Comparison of ENCODE assay signal across 1 cellular context in the genomic region with DNA sequence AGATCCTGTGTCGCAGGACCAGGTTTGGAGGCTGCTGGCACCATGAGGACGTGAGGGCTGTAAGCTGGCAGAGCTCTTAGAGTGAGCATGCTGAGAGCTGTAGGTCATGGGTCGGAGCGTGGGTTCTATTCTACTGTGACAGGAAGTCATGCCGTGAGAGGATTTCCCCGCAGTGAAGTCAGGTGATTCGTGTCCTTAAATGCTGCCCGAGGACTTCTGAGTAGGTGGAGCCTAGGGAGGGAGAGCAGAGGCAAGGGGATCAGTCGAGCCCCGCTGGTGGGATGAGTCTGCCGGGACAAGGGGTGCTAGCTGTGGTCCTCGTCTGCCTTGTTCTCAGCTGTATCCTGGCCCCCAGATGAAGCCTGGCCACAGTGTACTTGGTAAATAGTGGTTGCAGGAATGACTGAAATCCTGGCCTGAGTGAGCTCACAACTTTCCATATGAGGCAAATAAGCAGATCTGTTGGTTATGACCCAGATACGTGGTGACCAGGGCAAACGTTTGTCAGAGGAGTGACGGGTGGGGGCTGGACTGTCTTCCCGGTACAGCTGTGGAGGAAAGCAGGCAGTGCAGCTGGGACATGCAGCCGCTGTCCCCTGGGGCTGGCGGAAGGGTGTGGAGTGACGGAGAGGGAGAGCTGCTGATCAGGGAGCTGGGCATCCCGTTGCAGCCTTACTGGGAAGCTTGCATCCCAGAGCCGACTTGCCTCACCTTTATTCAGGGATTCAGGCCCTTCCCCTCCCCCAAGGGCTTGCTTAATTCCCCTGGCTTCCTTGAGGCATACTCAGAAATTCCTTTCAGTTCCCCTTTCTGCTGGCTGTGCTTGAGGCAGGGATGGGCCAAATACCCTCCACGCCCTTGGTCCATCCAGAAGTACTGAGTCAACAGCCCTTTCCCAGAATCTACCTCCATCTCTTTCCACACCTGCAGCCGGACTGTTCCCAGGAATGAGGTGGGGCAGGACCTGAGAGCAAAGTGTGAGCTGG.
A peak's percentile ranks its signal among the peaks of the same experiment; 100 is the strongest.
TF ChIP-seq lines count a peak whose summit lies in the region.

No MANE protein-coding gene starts in this region.

TF ChIP-seq in GM12878, 131 proteins besides CTCF, POLR2A, EP300 and RAD21 (continued from another document and continues in another):
- no peak; the same call in none of the 2 replicates for TF ChIP-seq GATAD2B (conservative IDR thresholded peaks at IDR 0.05; ENCODE audit: low read depth)
- TF ChIP-seq EED (IDR thresholded peaks at IDR 0.05; ENCODE audit: low read depth) = peak; percentile 89
- no peak for TF ChIP-seq FOXM1 (IDR thresholded peaks at IDR 0.05; ENCODE audit: low read depth, low read length)
- TF ChIP-seq IRF4 (IDR thresholded peaks at IDR 0.05; ENCODE audit: low read depth, low read length) = peak; percentile 36; the same call in 1 of the 2 replicates
- TF ChIP-seq HDAC2 (IDR thresholded peaks at IDR 0.05) = no peak
- TF ChIP-seq, protein P1, sequence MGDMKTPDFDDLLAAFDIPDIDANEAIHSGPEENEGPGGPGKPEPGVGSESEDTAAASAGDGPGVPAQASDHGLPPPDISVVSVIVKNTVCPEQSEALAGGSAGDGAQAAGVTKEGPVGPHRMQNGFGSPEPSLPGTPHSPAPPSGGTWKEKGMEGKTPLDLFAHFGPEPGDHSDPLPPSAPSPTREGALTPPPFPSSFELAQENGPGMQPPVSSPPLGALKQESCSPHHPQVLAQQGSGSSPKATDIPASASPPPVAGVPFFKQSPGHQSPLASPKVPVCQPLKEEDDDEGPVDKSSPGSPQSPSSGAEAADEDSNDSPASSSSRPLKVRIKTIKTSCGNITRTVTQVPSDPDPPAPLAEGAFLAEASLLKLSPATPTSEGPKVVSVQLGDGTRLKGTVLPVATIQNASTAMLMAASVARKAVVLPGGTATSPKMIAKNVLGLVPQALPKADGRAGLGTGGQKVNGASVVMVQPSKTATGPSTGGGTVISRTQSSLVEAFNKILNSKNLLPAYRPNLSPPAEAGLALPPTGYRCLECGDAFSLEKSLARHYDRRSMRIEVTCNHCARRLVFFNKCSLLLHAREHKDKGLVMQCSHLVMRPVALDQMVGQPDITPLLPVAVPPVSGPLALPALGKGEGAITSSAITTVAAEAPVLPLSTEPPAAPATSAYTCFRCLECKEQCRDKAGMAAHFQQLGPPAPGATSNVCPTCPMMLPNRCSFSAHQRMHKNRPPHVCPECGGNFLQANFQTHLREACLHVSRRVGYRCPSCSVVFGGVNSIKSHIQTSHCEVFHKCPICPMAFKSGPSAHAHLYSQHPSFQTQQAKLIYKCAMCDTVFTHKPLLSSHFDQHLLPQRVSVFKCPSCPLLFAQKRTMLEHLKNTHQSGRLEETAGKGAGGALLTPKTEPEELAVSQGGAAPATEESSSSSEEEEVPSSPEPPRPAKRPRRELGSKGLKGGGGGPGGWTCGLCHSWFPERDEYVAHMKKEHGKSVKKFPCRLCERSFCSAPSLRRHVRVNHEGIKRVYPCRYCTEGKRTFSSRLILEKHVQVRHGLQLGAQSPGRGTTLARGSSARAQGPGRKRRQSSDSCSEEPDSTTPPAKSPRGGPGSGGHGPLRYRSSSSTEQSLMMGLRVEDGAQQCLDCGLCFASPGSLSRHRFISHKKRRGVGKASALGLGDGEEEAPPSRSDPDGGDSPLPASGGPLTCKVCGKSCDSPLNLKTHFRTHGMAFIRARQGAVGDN (IDR thresholded peaks at IDR 0.05) = peak; percentile 94
- TF ChIP-seq TCF12 (IDR thresholded peaks at IDR 0.05; ENCODE audit: low read depth, low read length) = peak; percentile 40; the same call in 1 of the 2 replicates
- TF ChIP-seq SMARCA5 (IDR thresholded peaks at IDR 0.05) = no peak
- TF ChIP-seq BRCA1 (IDR thresholded peaks at IDR 0.05; ENCODE audit: low read depth, low read length) = no peak
- no peak for TF ChIP-seq TARDBP (IDR thresholded peaks at IDR 0.05; ENCODE audit: borderline replicate concordance)
- no peak for TF ChIP-seq MTA3 (IDR thresholded peaks at IDR 0.05; ENCODE audit: borderline replicate concordance, low read length)
- TF ChIP-seq CHD1 (IDR thresholded peaks at IDR 0.05; ENCODE audit: low read depth, low read length) = no peak
- TF ChIP-seq, protein P2, sequence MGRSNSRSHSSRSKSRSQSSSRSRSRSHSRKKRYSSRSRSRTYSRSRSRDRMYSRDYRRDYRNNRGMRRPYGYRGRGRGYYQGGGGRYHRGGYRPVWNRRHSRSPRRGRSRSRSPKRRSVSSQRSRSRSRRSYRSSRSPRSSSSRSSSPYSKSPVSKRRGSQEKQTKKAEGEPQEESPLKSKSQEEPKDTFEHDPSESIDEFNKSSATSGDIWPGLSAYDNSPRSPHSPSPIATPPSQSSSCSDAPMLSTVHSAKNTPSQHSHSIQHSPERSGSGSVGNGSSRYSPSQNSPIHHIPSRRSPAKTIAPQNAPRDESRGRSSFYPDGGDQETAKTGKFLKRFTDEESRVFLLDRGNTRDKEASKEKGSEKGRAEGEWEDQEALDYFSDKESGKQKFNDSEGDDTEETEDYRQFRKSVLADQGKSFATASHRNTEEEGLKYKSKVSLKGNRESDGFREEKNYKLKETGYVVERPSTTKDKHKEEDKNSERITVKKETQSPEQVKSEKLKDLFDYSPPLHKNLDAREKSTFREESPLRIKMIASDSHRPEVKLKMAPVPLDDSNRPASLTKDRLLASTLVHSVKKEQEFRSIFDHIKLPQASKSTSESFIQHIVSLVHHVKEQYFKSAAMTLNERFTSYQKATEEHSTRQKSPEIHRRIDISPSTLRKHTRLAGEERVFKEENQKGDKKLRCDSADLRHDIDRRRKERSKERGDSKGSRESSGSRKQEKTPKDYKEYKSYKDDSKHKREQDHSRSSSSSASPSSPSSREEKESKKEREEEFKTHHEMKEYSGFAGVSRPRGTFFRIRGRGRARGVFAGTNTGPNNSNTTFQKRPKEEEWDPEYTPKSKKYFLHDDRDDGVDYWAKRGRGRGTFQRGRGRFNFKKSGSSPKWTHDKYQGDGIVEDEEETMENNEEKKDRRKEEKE (IDR thresholded peaks at IDR 0.05) = no peak
- TF ChIP-seq IKZF2 (IDR thresholded peaks at IDR 0.05) = peak; percentile 84 to 91; a peak in 3 of 4 replicates
- TF ChIP-seq, protein P3, sequence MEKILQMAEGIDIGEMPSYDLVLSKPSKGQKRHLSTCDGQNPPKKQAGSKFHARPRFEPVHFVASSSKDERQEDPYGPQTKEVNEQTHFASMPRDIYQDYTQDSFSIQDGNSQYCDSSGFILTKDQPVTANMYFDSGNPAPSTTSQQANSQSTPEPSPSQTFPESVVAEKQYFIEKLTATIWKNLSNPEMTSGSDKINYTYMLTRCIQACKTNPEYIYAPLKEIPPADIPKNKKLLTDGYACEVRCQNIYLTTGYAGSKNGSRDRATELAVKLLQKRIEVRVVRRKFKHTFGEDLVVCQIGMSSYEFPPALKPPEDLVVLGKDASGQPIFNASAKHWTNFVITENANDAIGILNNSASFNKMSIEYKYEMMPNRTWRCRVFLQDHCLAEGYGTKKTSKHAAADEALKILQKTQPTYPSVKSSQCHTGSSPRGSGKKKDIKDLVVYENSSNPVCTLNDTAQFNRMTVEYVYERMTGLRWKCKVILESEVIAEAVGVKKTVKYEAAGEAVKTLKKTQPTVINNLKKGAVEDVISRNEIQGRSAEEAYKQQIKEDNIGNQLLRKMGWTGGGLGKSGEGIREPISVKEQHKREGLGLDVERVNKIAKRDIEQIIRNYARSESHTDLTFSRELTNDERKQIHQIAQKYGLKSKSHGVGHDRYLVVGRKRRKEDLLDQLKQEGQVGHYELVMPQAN (conservative IDR thresholded peaks at IDR 0.05) = no peak
- TF ChIP-seq HDGF (IDR thresholded peaks at IDR 0.05) = peak; percentile 68; the same call in 1 of the 2 replicates
- TF ChIP-seq, protein P4, sequence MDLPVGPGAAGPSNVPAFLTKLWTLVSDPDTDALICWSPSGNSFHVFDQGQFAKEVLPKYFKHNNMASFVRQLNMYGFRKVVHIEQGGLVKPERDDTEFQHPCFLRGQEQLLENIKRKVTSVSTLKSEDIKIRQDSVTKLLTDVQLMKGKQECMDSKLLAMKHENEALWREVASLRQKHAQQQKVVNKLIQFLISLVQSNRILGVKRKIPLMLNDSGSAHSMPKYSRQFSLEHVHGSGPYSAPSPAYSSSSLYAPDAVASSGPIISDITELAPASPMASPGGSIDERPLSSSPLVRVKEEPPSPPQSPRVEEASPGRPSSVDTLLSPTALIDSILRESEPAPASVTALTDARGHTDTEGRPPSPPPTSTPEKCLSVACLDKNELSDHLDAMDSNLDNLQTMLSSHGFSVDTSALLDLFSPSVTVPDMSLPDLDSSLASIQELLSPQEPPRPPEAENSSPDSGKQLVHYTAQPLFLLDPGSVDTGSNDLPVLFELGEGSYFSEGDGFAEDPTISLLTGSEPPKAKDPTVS (IDR thresholded peaks at IDR 0.05; ENCODE audit: low read depth, low read length) = no peak
- TF ChIP-seq IKZF1 (conservative IDR thresholded peaks at IDR 0.05) = peak; percentile 95
- 0 out of 2 replicates have a peak, but pooled peaks have one; percentile 58 for TF ChIP-seq ASH2L (IDR thresholded peaks at IDR 0.05; ENCODE audit: borderline replicate concordance, low read depth)
- no peak for TF ChIP-seq HDAC6 (IDR thresholded peaks at IDR 0.05; ENCODE audit: unreplicated experiment)
- no peak for TF ChIP-seq STAT3 (IDR thresholded peaks at IDR 0.05; ENCODE audit: low read depth, low read length)
- TF ChIP-seq ZNF384 (IDR thresholded peaks at IDR 0.05; ENCODE audit: borderline replicate concordance, low read depth, low read length) = no peak
- peak; percentile 47; the same call in 1 of the 2 replicates for TF ChIP-seq NR2C1 (IDR thresholded peaks at IDR 0.05)
- TF ChIP-seq RCOR1 (conservative IDR thresholded peaks at IDR 0.05; ENCODE audit: low read depth, low read length) = 0 out of 2 replicates have a peak, but pooled peaks have one; percentile 41
- TF ChIP-seq SUZ12 (IDR thresholded peaks at IDR 0.05; ENCODE audit: unreplicated experiment) = no peak
- no peak for TF ChIP-seq NFXL1 (IDR thresholded peaks at IDR 0.05; ENCODE audit: borderline replicate concordance)
- no peak for TF ChIP-seq SMAD5 (IDR thresholded peaks at IDR 0.05; ENCODE audit: low read depth)
- TF ChIP-seq, protein P5, sequence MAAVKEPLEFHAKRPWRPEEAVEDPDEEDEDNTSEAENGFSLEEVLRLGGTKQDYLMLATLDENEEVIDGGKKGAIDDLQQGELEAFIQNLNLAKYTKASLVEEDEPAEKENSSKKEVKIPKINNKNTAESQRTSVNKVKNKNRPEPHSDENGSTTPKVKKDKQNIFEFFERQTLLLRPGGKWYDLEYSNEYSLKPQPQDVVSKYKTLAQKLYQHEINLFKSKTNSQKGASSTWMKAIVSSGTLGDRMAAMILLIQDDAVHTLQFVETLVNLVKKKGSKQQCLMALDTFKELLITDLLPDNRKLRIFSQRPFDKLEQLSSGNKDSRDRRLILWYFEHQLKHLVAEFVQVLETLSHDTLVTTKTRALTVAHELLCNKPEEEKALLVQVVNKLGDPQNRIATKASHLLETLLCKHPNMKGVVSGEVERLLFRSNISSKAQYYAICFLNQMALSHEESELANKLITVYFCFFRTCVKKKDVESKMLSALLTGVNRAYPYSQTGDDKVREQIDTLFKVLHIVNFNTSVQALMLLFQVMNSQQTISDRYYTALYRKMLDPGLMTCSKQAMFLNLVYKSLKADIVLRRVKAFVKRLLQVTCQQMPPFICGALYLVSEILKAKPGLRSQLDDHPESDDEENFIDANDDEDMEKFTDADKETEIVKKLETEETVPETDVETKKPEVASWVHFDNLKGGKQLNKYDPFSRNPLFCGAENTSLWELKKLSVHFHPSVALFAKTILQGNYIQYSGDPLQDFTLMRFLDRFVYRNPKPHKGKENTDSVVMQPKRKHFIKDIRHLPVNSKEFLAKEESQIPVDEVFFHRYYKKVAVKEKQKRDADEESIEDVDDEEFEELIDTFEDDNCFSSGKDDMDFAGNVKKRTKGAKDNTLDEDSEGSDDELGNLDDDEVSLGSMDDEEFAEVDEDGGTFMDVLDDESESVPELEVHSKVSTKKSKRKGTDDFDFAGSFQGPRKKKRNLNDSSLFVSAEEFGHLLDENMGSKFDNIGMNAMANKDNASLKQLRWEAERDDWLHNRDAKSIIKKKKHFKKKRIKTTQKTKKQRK (IDR thresholded peaks at IDR 0.05; ENCODE audit: low read depth, low read length) = no peak
- peak; percentile 13; the same call in 1 of the 2 replicates for TF ChIP-seq BACH1 (IDR thresholded peaks at IDR 0.05; ENCODE audit: borderline replicate concordance)
- TF ChIP-seq FOS (IDR thresholded peaks at IDR 0.05; ENCODE audit: borderline replicate concordance, extremely low read depth, insufficient read length) = no peak
- TF ChIP-seq SRF (IDR thresholded peaks at IDR 0.05; ENCODE audit: low read depth in 2 of 2, low read length in 2 of 2) = no peak
- 0 out of 2 replicates have a peak, but pooled peaks have one; percentile 59 for TF ChIP-seq CHD2 (IDR thresholded peaks at IDR 0.05; ENCODE audit: borderline replicate concordance, low read depth, low read length)
- TF ChIP-seq, protein P6, sequence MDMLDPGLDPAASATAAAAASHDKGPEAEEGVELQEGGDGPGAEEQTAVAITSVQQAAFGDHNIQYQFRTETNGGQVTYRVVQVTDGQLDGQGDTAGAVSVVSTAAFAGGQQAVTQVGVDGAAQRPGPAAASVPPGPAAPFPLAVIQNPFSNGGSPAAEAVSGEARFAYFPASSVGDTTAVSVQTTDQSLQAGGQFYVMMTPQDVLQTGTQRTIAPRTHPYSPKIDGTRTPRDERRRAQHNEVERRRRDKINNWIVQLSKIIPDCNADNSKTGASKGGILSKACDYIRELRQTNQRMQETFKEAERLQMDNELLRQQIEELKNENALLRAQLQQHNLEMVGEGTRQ (IDR thresholded peaks at IDR 0.05; ENCODE audit: borderline replicate concordance, low read depth, low read length) = no peak; the same call in 1 of the 2 replicates
